9 cellular contexts compared by ENCODE assay signal in genomic region chr9:127523312-127523851, GRCh38.
DNase-seq lines count a peak whose midpoint lies in the region; ATAC-seq, FAIRE-seq and TF ChIP-seq lines count a peak whose summit lies in the region.
"Had no signal": no experiment of that assay in that cellular context is flagged by ENCODE, and none has a peak within 500 bp of the region (broad histone marks: within the 10 kb centered on the region; RNA-seq: fewer than 3 reads in every experiment).

No MANE protein-coding gene starts in this region.

- H3K36me3 ChIP-seq in HCT116 (ENCODE audit: control insufficient read depth in 1 of 2, insufficient read depth in 2 of 2, low read length in 2 of 2) (peaks cover 30 to 73% of the 10 kb centered on the region in 2 experiments), kidney (ENCODE audit: control insufficient read depth in 1 of 2, insufficient read depth in 2 of 2, low read length in 2 of 2) (peaks cover 12 to 15% of the 10 kb centered on the region in 2 donors)

- CTCF ChIA-PET in AG04449 (lab: Yijun Ruan, JAX) = interaction anchor here (0.7 to 4.1 kb wide), 7 partner anchors 15 to 65 kb away, joined by 3 to 35 read pairs (median 6); no protein-coding TSS in a partner anchor
- CTCF ChIA-PET in HCT116 (lab: Charles Lee) = no interaction called here
- CTCF ChIA-PET in activated CD8-positive, alpha-beta T cell treated with anti-CD3 and anti-CD28 coated beads for 36 hours (lab: Charles Lee) = interaction anchor here (0.9 to 1.3 kb wide), 5 partner anchors 9 to 165 kb away, joined by 3 to 4 read pairs (median 3); no protein-coding TSS in a partner anchor

- H3K27me3 ChIP-seq in HCT116 (ENCODE audit: insufficient read depth, low read length) = no peaks in the 10 kb centered on the region

- H3K9me2 ChIP-seq in HCT116 (ENCODE audit: insufficient read depth) = no peaks in the 10 kb centered on the region

- ATAC-seq in HCT116 (peak; percentile 50), HG02610 (IDR thresholded peaks at IDR 0.05; ENCODE audit: unreplicated experiment) (no peak)
- no peak for ATAC-seq in activated CD8-positive, alpha-beta T cell treated with anti-CD3 and anti-CD28 coated beads for 36 hours

- H3K27ac ChIP-seq in HCT116 (ENCODE audit: low read depth, low read length) (no peak overlapping the region), kidney (ENCODE audit: low read depth in 2 of 2, low read length in 2 of 2) (no peak overlapping the region)

- no peaks in the 10 kb centered on the region for H3K27me3 Mint-ChIP-seq in activated CD8-positive, alpha-beta T cell treated with anti-CD3 and anti-CD28 coated beads for 36 hours

- POLR2A ChIA-PET in AG04449 (lab: Yijun Ruan, JAX) = interaction anchor here (1.4 kb wide), 1 partner anchor 13 kb away, joined by 4 read pairs; no protein-coding TSS in a partner anchor
- POLR2A ChIA-PET in HCT116 (lab: Charles Lee) = no interaction called here
- POLR2A ChIA-PET in activated CD8-positive, alpha-beta T cell treated with anti-CD3 and anti-CD28 coated beads for 36 hours (lab: Charles Lee) = interaction anchor here (1.1 kb wide), 1 partner anchor 192 kb away, joined by 3 read pairs; the partner anchor contains the start of gene PTRH1

- H3K4me3 Mint-ChIP-seq in activated CD8-positive, alpha-beta T cell treated with anti-CD3 and anti-CD28 coated beads for 36 hours = no peak overlapping the region

- intact Hi-C loops in HCT116 (cut with micrococcal nuclease) (loop anchor here (5.0 kb wide), 1 partner anchor 199 kb away; no protein-coding TSS in a partner anchor), kidney (cut with DNase I) (no loop called here)
- intact Hi-C loops in activated CD8-positive, alpha-beta T cell treated with anti-CD3 and anti-CD28 coated beads for 36 hours (cut with micrococcal nuclease) = no loop called here

- no peak overlapping the region for H2AFZ ChIP-seq in HCT116 (ENCODE audit: low read depth, low read length, poor library complexity, severe bottlenecking)

- H3K27ac Mint-ChIP-seq in activated CD8-positive, alpha-beta T cell treated with anti-CD3 and anti-CD28 coated beads for 36 hours = no peak overlapping the region

- TF ChIP-seq RAD21 in HCT116 (IDR thresholded peaks at IDR 0.05; ENCODE audit: low read depth) = peak; percentile 50

- H3K9ac ChIP-seq in HCT116 (ENCODE audit: low read length) (no peak overlapping the region), kidney (ENCODE audit: low read length in 2 of 2) (no peak overlapping the region)

- RAD21 ChIA-PET in HCT116 (lab: Charles Lee; ENCODE audit: low non-redundant PET in 1 of 2, low total read pairs in 2 of 2, uncharacterized antibody in 2 of 2, unreplicated experiment in 2 of 2) = no interaction called here

- peaks cover 6% of the 10 kb centered on the region for H3K4me1 Mint-ChIP-seq in activated CD8-positive, alpha-beta T cell treated with anti-CD3 and anti-CD28 coated beads for 36 hours (ENCODE audit: low read depth)

- H3K4me3 ChIP-seq in AG04449 (ENCODE audit: low read depth, low read length) (no peak overlapping the region), HCT116 (replicated peaks in 1 of 2; ENCODE audit: low read depth in 1 of 2, low read length in 2 of 2) (no peak overlapping the region), kidney (ENCODE audit: low read length in 2 of 2) (no peak overlapping the region)

- BruUV-seq in HCT116 (replicated peaks; lab: Mats Ljungman, UMichigan) = no TSS peak

- H3K9me3 ChIP-seq in HCT116 (ENCODE audit: control insufficient read depth in 1 of 2, insufficient read depth in 1 of 2, low read depth in 1 of 2, low read length in 2 of 2) = peaks cover 17 to 31% of the 10 kb centered on the region in 2 experiments; a peak in 3 of 4 replicates
- peaks cover 5 to 15% of the 10 kb centered on the region in 2 donors for H3K9me3 ChIP-seq in kidney (ENCODE audit: control insufficient read depth in 1 of 2, low read length in 2 of 2)

- TF ChIP-seq CTCF in AG04449 (IDR thresholded peaks at IDR 0.05; ENCODE audit: insufficient read depth, low read length, missing control alignments) (peak; percentile 40), HCT116 (IDR thresholded peaks at IDR 0.05 in 2 of 3, conservative IDR thresholded peaks at IDR 0.05 in 1 of 3; ENCODE audit: borderline replicate concordance in 1 of 3, insufficient read depth in 1 of 3, low read depth in 2 of 3, low read length in 2 of 3) (peak; percentile 26 to 92 (median 76); a peak in 5 of 6 replicates), kidney (IDR thresholded peaks at IDR 0.05; ENCODE audit: borderline replicate concordance, extremely low read depth, insufficient read depth) (peak; percentile 5)
- TF ChIP-seq CTCF in activated CD8-positive, alpha-beta T cell treated with anti-CD3 and anti-CD28 coated beads for 36 hours (IDR thresholded peaks at IDR 0.05) = peak; percentile 81

- H3K79me2 ChIP-seq in HCT116 (ENCODE audit: insufficient read depth, low read length) = peaks cover 10% of the 10 kb centered on the region; the same call in 1 of the 2 replicates

- no peak for TF ChIP-seq POLR2A in HCT116 (IDR thresholded peaks at IDR 0.05; ENCODE audit: borderline replicate concordance, extremely low read depth, insufficient read depth, insufficient read length)

- peaks cover 0 to 18% of the 10 kb centered on the region in 2 experiments; a peak in 1 of 4 replicates for H3K4me1 ChIP-seq in HCT116 (ENCODE audit: control insufficient read depth in 1 of 2, insufficient read depth in 2 of 2, low read length in 2 of 2)
- peaks cover 0 to 21% of the 10 kb centered on the region in 2 donors for H3K4me1 ChIP-seq in kidney (ENCODE audit: control insufficient read depth in 1 of 2, insufficient read depth in 1 of 2, low read depth in 1 of 2, low read length in 2 of 2)

- no peaks in the 10 kb centered on the region for H4K20me1 ChIP-seq in HCT116 (ENCODE audit: insufficient read depth)

- peaks cover 26% of the 10 kb centered on the region for H3K9me3 Mint-ChIP-seq in activated CD8-positive, alpha-beta T cell treated with anti-CD3 and anti-CD28 coated beads for 36 hours

- no peak for DNase-seq in AG04449 (ENCODE audit: low read depth, low spot score)
- peak; percentile 50 for DNase-seq in HCT116 (ENCODE audit: low read depth, low spot score)
- DNase-seq in activated CD8-positive, alpha-beta T cell treated with anti-CD3 and anti-CD28 coated beads for 36 hours = peak; percentile 76
- DNase-seq in kidney = no peak
- no peak for DNase-seq in NCI-H345 treated with DMSO at 0.1 percent for 48 hours (lab: John Stamatoyannopoulos, UW; ENCODE audit: unreplicated experiment)
- no peak for DNase-seq in hepatic stellate cell (ENCODE audit: low spot score)
- DNase-seq in mesenteric fat pad (ENCODE audit: low spot score) = no peak
- DNase-seq: activated gamma-delta T cell treated with Interleukin-2 at 50 U/mL for 16 hours had no signal

- no peak for FAIRE-seq in kidney (lab: Jason Lieb, UNC)

- H3K36me3 Mint-ChIP-seq in activated CD8-positive, alpha-beta T cell treated with anti-CD3 and anti-CD28 coated beads for 36 hours (ENCODE audit: low read depth) = peaks cover 33% of the 10 kb centered on the region

- no peak overlapping the region for H3K4me2 ChIP-seq in HCT116 (ENCODE audit: low read length)

TF ChIP-seq in HCT116, 20 proteins besides CTCF, POLR2A, EP300 and RAD21:
- TF ChIP-seq EGR1 (IDR thresholded peaks at IDR 0.05; ENCODE audit: low read depth) (no peak), JUND (IDR thresholded peaks at IDR 0.05) (no peak), EZH2 (IDR thresholded peaks at IDR 0.05) (no peak), TCF7L2 (IDR thresholded peaks at IDR 0.05; ENCODE audit: borderline replicate concordance, extremely low read depth, insufficient read depth, insufficient read length) (no peak), REST (IDR thresholded peaks at IDR 0.05; ENCODE audit: low read depth) (no peak), SRF (IDR thresholded peaks at IDR 0.05; ENCODE audit: low read depth) (no peak), EZH2phosphoT487 (IDR thresholded peaks at IDR 0.05; ENCODE audit: borderline replicate concordance) (no peak), POLR2AphosphoS5 (IDR thresholded peaks at IDR 0.05; ENCODE audit: low read depth, low read length) (0 out of 2 replicates have a peak, but pooled peaks have one; percentile 13), CBX3 (IDR thresholded peaks at IDR 0.05; ENCODE audit: low read depth) (peak; percentile 45; the same call in 1 of the 2 replicates), ZNF274 (IDR thresholded peaks at IDR 0.05; ENCODE audit: low read depth, low read length) (no peak), MAX (IDR thresholded peaks at IDR 0.05) (no peak)
- TF ChIP-seq, protein P1, sequence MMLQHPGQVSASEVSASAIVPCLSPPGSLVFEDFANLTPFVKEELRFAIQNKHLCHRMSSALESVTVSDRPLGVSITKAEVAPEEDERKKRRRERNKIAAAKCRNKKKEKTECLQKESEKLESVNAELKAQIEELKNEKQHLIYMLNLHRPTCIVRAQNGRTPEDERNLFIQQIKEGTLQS (IDR thresholded peaks at IDR 0.05) = no peak

Comparison
In these comparisons a context has a peak if more than half of its experiments do, and no peak if none do; other contexts are left out.
1. DNase-seq: peak in HCT116 (single experiment) and activated CD8-positive, alpha-beta T cell treated with anti-CD3 and anti-CD28 coated beads for 36 hours (single experiment); none in AG04449 (single experiment), kidney (single experiment), NCI-H345 treated with DMSO at 0.1 percent for 48 hours (single experiment), hepatic stellate cell (single experiment) and mesenteric fat pad (single experiment).
2. CTCF ChIP-seq: peak in every context shown above with its lines; median percentile 81 in activated CD8-positive, alpha-beta T cell treated with anti-CD3 and anti-CD28 coated beads for 36 hours; 76 in HCT116; 40 in AG04449; 5 in kidney.